Comparison of ENCODE assay signal across 6 cellular contexts in genomic region chrX:154468217-154468616, GRCh38.
"Had no signal": no experiment of that assay in that cellular context is flagged by ENCODE, and none has a peak within 500 bp of the region (broad histone marks: within the 10 kb centered on the region; RNA-seq: fewer than 3 reads in every experiment).

No MANE protein-coding gene starts in this region.

- DNase-seq: IMR-90, KBM-7, KG1 had no signal

- H3K27ac ChIP-seq: HL-60 had no signal

- H3K4me3 ChIP-seq: K562 had no signal

- ATAC-seq: HepG2, K562 had no signal
